In the genomic region with DNA sequence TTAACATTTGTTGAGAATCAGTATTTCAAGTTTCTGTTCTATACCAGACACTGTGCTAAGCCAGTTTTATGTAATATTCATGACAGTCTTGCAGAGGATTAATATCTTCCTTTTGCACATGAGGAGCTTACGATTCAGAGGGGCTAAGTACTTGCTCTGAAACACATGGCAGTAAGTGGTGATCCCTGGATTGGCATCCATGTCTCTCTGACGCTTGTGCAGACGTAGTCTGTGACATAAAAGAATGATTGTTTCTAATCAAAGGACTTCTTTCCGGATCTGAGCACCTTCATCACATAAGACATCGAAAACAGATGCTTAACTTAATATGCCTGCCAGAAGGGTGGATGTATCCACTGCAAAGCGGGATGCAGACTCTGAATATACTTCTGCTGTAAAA, we compare ENCODE assay signal across 1 cellular context.
TF ChIP-seq lines count a peak whose summit lies in the region.

No MANE protein-coding gene starts in this region.

TF ChIP-seq in GM23338, 12 proteins besides CTCF, POLR2A, EP300 and RAD21 (continued from another document):
- no peak for TF ChIP-seq ZNF462 (CRISPR knock-in tag; IDR thresholded peaks at IDR 0.05)
